1 cellular context compared by ENCODE assay signal in the genomic region with DNA sequence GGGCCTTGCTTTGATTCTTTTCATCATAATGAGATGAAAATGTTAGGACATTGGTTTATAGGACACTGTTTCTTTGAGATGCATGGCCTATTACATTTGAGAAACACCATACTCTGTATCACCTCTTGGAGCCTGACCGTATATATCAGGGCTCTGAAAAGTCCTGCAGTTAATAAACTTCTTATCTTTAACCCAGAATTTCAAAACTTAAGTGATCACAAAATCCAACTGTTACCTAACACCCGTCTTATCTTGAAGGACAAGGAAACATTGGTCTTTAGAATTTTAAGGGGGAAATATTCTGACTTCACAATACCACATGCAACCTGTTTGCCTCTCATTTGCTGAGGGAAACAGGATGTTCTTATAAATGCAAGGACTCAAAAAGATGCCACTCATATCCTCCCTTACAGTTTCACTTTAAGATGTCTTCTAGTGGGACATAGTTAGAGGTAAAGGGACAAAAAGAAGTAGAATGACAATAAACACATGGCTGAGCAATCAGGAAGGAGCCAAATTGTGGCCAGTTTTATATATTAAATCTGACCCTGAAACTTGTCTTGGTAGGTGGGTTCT.
A peak's percentile ranks its signal among the peaks of the same experiment; 100 is the strongest.
TF ChIP-seq lines count a peak whose summit lies in the region.

No MANE protein-coding gene starts in this region.

TF ChIP-seq in K562, 482 proteins besides CTCF, POLR2A, EP300 and RAD21 (continued from another document and continues in another):
- no peak for TF ChIP-seq ZNF318 (IDR thresholded peaks at IDR 0.05; ENCODE audit: borderline replicate concordance in 1 of 2, low read depth in 1 of 2)
- no peak for TF ChIP-seq AFF1 (IDR thresholded peaks at IDR 0.05; ENCODE audit: low read depth in 1 of 2, partially characterized antibody in 2 of 2)
- 0 out of 4 replicates have a peak, but pooled peaks of 1 of the 2 experiments have one; percentile 10 for TF ChIP-seq TRIM24 (IDR thresholded peaks at IDR 0.05)
- TF ChIP-seq MYNN (IDR thresholded peaks at IDR 0.05), result no peak
- no peak for TF ChIP-seq MYNN (CRISPR knock-in tag; IDR thresholded peaks at IDR 0.05)
- TF ChIP-seq, protein P1, sequence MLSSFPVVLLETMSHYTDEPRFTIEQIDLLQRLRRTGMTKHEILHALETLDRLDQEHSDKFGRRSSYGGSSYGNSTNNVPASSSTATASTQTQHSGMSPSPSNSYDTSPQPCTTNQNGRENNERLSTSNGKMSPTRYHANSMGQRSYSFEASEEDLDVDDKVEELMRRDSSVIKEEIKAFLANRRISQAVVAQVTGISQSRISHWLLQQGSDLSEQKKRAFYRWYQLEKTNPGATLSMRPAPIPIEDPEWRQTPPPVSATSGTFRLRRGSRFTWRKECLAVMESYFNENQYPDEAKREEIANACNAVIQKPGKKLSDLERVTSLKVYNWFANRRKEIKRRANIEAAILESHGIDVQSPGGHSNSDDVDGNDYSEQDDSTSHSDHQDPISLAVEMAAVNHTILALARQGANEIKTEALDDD (IDR thresholded peaks at IDR 0.05), result no peak
- no peak for TF ChIP-seq MTF1 (CRISPR knock-in tag; IDR thresholded peaks at IDR 0.05; ENCODE audit: borderline replicate concordance)
- TF ChIP-seq POLR2B (IDR thresholded peaks at IDR 0.05; ENCODE audit: low read depth, partially characterized antibody), result no peak
- no peak for TF ChIP-seq MBD2 (IDR thresholded peaks at IDR 0.05; ENCODE audit: borderline replicate concordance, low read depth)
- TF ChIP-seq CHAMP1 (IDR thresholded peaks at IDR 0.05), result peak; percentile 44; the same call in 1 of the 2 replicates
- no peak for TF ChIP-seq NCOA4 (IDR thresholded peaks at IDR 0.05; ENCODE audit: partially characterized antibody)
- TF ChIP-seq KHSRP (IDR thresholded peaks at IDR 0.05), result no peak
- TF ChIP-seq MIER1 (IDR thresholded peaks at IDR 0.05; ENCODE audit: low read depth), result no peak
- TF ChIP-seq RNF219 (CRISPR knock-in tag; IDR thresholded peaks at IDR 0.05), result no peak
- TF ChIP-seq, protein P2, sequence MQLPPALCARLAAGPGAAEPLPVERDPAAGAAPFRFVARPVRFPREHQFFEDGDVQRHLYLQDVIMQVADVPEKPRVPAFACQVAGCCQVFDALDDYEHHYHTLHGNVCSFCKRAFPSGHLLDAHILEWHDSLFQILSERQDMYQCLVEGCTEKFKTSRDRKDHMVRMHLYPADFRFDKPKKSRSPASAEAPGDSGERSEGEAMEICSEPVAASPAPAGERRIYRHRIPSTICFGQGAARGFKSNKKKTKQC (CRISPR knock-in tag; IDR thresholded peaks at IDR 0.05), result no peak
- TF ChIP-seq PBX2 (CRISPR knock-in tag; IDR thresholded peaks at IDR 0.05; ENCODE audit: low read depth), result no peak
- no peak for TF ChIP-seq PBX2 (tag; conservative IDR thresholded peaks at IDR 0.05; ENCODE audit: low read depth)
- TF ChIP-seq ZNF583 (CRISPR knock-in tag; IDR thresholded peaks at IDR 0.05), result no peak
- no peak for TF ChIP-seq XRCC3 (IDR thresholded peaks at IDR 0.05)
- TF ChIP-seq NR2C1 (IDR thresholded peaks at IDR 0.05), result no peak; the same call in 1 of the 2 replicates
- TF ChIP-seq NR2C1 (tag; IDR thresholded peaks at IDR 0.05), result no peak
- 0 out of 2 replicates have a peak, but pooled peaks have one; percentile 16 for TF ChIP-seq PML (IDR thresholded peaks at IDR 0.05; ENCODE audit: low read length)
- TF ChIP-seq ZNF3 (CRISPR knock-in tag; IDR thresholded peaks at IDR 0.05), result no peak
